In the genomic region with DNA sequence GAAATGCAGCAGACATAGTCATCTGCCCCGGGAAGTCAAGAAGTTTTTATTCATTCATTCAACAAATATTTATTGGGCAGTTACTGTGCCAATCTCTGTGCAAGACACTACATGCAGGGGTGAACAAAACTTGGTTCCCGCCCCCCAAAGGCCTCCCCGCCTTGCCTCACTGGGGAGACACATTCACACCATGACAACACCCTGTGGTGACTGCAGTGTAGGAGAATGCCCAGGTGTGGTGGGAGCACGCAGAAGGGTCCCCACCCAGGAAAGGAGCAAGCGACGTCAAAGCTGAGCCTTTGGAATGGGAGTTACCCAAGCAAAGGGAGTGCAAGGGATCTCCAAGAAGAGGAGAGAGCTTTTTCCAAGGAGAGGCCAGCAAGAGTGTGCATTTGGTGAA, we compare ENCODE assay signal across 17 cellular contexts. TPM values are rescaled to one million over a fixed set of nuclear protein-coding genes. Genes with fewer than 3 reads are reported as not detected.
A peak's percentile ranks its signal among the peaks of the same experiment; 100 is the strongest.
DNase-seq lines count a peak whose midpoint lies in the region; ATAC-seq, FAIRE-seq and TF ChIP-seq lines count a peak whose summit lies in the region.
"Had no signal": no experiment of that assay in that cellular context is flagged by ENCODE, and none has a peak within 500 bp of the region (broad histone marks: within the 10 kb centered on the region; RNA-seq: fewer than 3 reads in every experiment).

No MANE protein-coding gene starts in this region.

- no peak overlapping the region for H3K23ac ChIP-seq in H1 (ENCODE audit: insufficient read length)

- CTCF ChIA-PET in RWPE1 (lab: Yijun Ruan, JAX) (interaction anchor here (0.6 to 0.7 kb wide), 2 partner anchors 69 to 94 kb away, joined by 3 to 4 read pairs; no protein-coding TSS in a partner anchor), H1 (lab: Charles Lee; ENCODE audit: partially characterized antibody) (interaction anchor here (1.0 to 23.0 kb wide), 8 partner anchors 9 to 103 kb away, joined by 3 to 420 read pairs (median 124); a partner anchor contains a TSS)

- no peak overlapping the region for H4K8ac ChIP-seq in H1 (ENCODE audit: extremely low read depth, insufficient read depth, low read length)

- no peak overlapping the region for H3K18ac ChIP-seq in H1 (ENCODE audit: extremely low read depth, low read length)

- no peaks in the 10 kb centered on the region for H4K20me1 ChIP-seq in H1 (replicated peaks in 1 of 2; ENCODE audit: control insufficient read depth in 1 of 2, insufficient read depth in 2 of 2, low read length in 2 of 2)

- no peak for TF ChIP-seq POLR2A in H1 (IDR thresholded peaks at IDR 0.05; ENCODE audit: control extremely low read depth in 1 of 2, low read depth in 2 of 2, low read length in 2 of 2)
- TF ChIP-seq POLR2A in GM18505 (IDR thresholded peaks at IDR 0.05; ENCODE audit: borderline replicate concordance, extremely low read depth, insufficient read depth, insufficient read length): no peak

- H4K91ac ChIP-seq in H1 (replicated peaks; ENCODE audit: insufficient read length, low read length): no peak overlapping the region

- intact Hi-C loops in heart right ventricle (cut with DNase I): loop anchor here in 2 of 10 donors (5.0 kb wide), 2 partner anchors 56 to 86 kb away; a partner anchor contains a TSS

- no peak overlapping the region for H2BK15ac ChIP-seq in H1 (ENCODE audit: low read length)

- no peaks in the 10 kb centered on the region for H3K79me2 ChIP-seq in H1 (ENCODE audit: control insufficient read depth in 1 of 2, insufficient read depth in 2 of 2, low read length in 2 of 2)

- no peaks in the 10 kb centered on the region for H3K79me1 ChIP-seq in H1 (ENCODE audit: low read depth, low read length)

- POLR2A ChIA-PET in RWPE1 (lab: Yijun Ruan, JAX; ENCODE audit: low non-redundant PET) (no interaction called here), H1 (lab: Charles Lee; ENCODE audit: partially characterized antibody) (interaction anchor here (0.8 to 1.1 kb wide), 2 partner anchors 11 kb away, joined by 3 read pairs; no protein-coding TSS in a partner anchor)

- TF ChIP-seq CTCF in RWPE1 (conservative IDR thresholded peaks at IDR 0.05; ENCODE audit: low read depth): no peak
- no peak for TF ChIP-seq CTCF in H1 (IDR thresholded peaks at IDR 0.05; ENCODE audit: control extremely low read depth in 1 of 3, insufficient read depth in 1 of 3, low read depth in 1 of 3, low read length in 3 of 3)
- TF ChIP-seq CTCF in foreskin keratinocyte (conservative IDR thresholded peaks at IDR 0.05): no peak
- TF ChIP-seq CTCF in heart right ventricle (IDR thresholded peaks at IDR 0.05): no peak

- H3K23me2 ChIP-seq in H1 (ENCODE audit: low read depth, low read length): no peaks in the 10 kb centered on the region

- H4K5ac ChIP-seq in H1 (ENCODE audit: insufficient read length, low read depth, low read length): no peak overlapping the region

- H3K9me3 ChIP-seq in H1 (ENCODE audit: insufficient read depth in 2 of 2, low read depth in 1 of 2, low read length in 1 of 2) (no peaks in the 10 kb centered on the region), heart right ventricle (no peaks in the 10 kb centered on the region)
- H3K9me3 ChIP-seq: A549, Caco-2 had no signal

- ATAC-seq in foreskin keratinocyte (peak; percentile 13), heart right ventricle (no peak), GM19023 (IDR thresholded peaks at IDR 0.05; ENCODE audit: unreplicated experiment) (no peak), GM18505 (IDR thresholded peaks at IDR 0.05; ENCODE audit: unreplicated experiment) (no peak)
- ATAC-seq: A549, HCT116 had no signal

- no peak overlapping the region for H3K9ac ChIP-seq in H1 (replicated peaks in 1 of 4; ENCODE audit: extremely low read depth in 1 of 4, low read depth in 3 of 4, low read length in 3 of 4)

- H2BK12ac ChIP-seq in H1 (ENCODE audit: low read depth, low read length): 0 out of 2 replicates have a peak overlapping the region, but pooled peaks have one; percentile 17

- no peak overlapping the region for H2AK5ac ChIP-seq in H1 (ENCODE audit: low read depth, low read length)

- no peak for FAIRE-seq in H1 (lab: Jason Lieb, UNC)
- FAIRE-seq: A549, GM12892 had no signal

- H3K27me3 ChIP-seq in H1 (replicated peaks in 1 of 4; ENCODE audit: control insufficient read depth in 3 of 4, extremely low read depth in 1 of 4, insufficient read depth in 3 of 4, low read length in 3 of 4): peaks cover 0 to 22% (median 9%) of the 10 kb centered on the region in 4 experiments; a peak in 6 of 7 replicates
- H3K27me3 ChIP-seq in foreskin keratinocyte: peaks cover 3% of the 10 kb centered on the region
- peaks cover 0 to 51% (median 36%) of the 10 kb centered on the region in 7 donors for H3K27me3 ChIP-seq in heart right ventricle

- no peak overlapping the region for H3K4me2 ChIP-seq in H1 (ENCODE audit: insufficient read depth in 1 of 2, low read depth in 2 of 2, low read length in 2 of 2)
- H3K4me2 ChIP-seq: A549 had no signal

- H2BK5ac ChIP-seq in H1 (ENCODE audit: low read depth, low read length): no peak overlapping the region

- H2BK120ac ChIP-seq in H1 (replicated peaks; ENCODE audit: low read depth, low read length): no peak overlapping the region

- TF ChIP-seq RAD21 in H1 (IDR thresholded peaks at IDR 0.05 in 1 of 2, conservative IDR thresholded peaks at IDR 0.05 in 1 of 2; ENCODE audit: low read depth in 2 of 2, low read length in 2 of 2): no peak

- no peak overlapping the region for H3K4ac ChIP-seq in H1 (replicated peaks; ENCODE audit: insufficient read length, low read depth, low read length)

- H2AFZ ChIP-seq in H1 (ENCODE audit: low read length): no peak overlapping the region

- H3K4me1 ChIP-seq in H1 (replicated peaks in 1 of 4; ENCODE audit: control insufficient read depth in 3 of 4, insufficient read depth in 4 of 4, low read length in 3 of 4) (peaks cover 0 to 9% (median 6%) of the 10 kb centered on the region in 4 experiments; a peak in 5 of 7 replicates), foreskin keratinocyte (peaks cover 11% of the 10 kb centered on the region), heart right ventricle (peaks cover 5 to 32% (median 14%) of the 10 kb centered on the region in 9 donors)

- no peak overlapping the region for H2BK20ac ChIP-seq in H1 (ENCODE audit: low read length)

- H3K36me3 ChIP-seq in H1 (ENCODE audit: control insufficient read depth in 2 of 4, insufficient read depth in 4 of 4, low read length in 3 of 4) (no peaks in the 10 kb centered on the region), heart right ventricle (no peaks in the 10 kb centered on the region)

- H3K56ac ChIP-seq in H1 (replicated peaks; ENCODE audit: insufficient read length, low read depth, low read length): no peak overlapping the region

- no peak for TF ChIP-seq EP300 in H1 (IDR thresholded peaks at IDR 0.05; ENCODE audit: borderline replicate concordance in 1 of 2, low read depth in 2 of 2, low read length in 2 of 2)

- DNase-seq in RWPE1 (ENCODE audit: low spot score): no peak
- DNase-seq in H1 (ENCODE audit: low read depth in 1 of 2, low spot score in 2 of 2): no peak
- DNase-seq in foreskin keratinocyte: peak; percentile 81 to 92
- DNase-seq in heart right ventricle: no peak
- DNase-seq: CD8-positive, alpha-beta memory T cell; DND-41; GDM1 had no signal

- H3K4me3 ChIP-seq in H1 (ENCODE audit: extremely low read depth in 1 of 4, insufficient read depth in 2 of 4, low read depth in 3 of 4, low read length in 4 of 4): no peak overlapping the region
- no peak overlapping the region for H3K4me3 ChIP-seq in heart right ventricle
- H3K4me3 ChIP-seq: A549 had no signal

- 88% methylated on average over 6 of the region's 6 CpGs; no CpG with 5 or more reads in 1 of the 2 experiments for WGBS in H1 (ENCODE audit: extremely low coverage in 1 of 2, insufficient coverage in 1 of 2, insufficient read length in 1 of 2, insufficient replicate concordance in 2 of 2, low coverage in 1 of 2, low lambda C conversion rate in 2 of 2, missing lambda C conversion rate in 1 of 2), 2 experiments
- WGBS in heart right ventricle, 2 donors: 79 to 87% methylated on average over 6 of the region's 6 CpGs

- peak overlapping the region; percentile 60 for H3K27ac ChIP-seq in RWPE1
- H3K27ac ChIP-seq in H1 (ENCODE audit: low read depth, low read length): no peak overlapping the region
- no peak overlapping the region for H3K27ac ChIP-seq in foreskin keratinocyte
- H3K27ac ChIP-seq in heart right ventricle: no peak overlapping the region
- H3K27ac ChIP-seq: A549 had no signal

- H3K14ac ChIP-seq in H1 (ENCODE audit: insufficient read length): no peak overlapping the region

RNA-seq across cellular contexts. Expression of a gene that starts 1.6 kb away (rescaled TPM):
- total RNA-seq in H1 (2021; fragmentation: NEBNext Ultra II Directional; extraction: Animal tissue kit (Norgen Biotek cat#: 25700)): 0.17 TPM in 1 of 2 replicates, not detected in the other
- 0.03 and 0.06 TPM in 2 replicates for polyA plus RNA-seq in H1 (2011; rRNA removed)
- 0.08 TPM for polyA plus RNA-seq in H1 (2011; cell fraction: cytosol; rRNA removed)
- 0.24 TPM for polyA plus RNA-seq in H1 (2011; cell fraction: nucleus; rRNA removed)
- polyA plus RNA-seq in H1 (2012, experiment 1 of 2): 0.07 to 0.10 TPM (median 0.07 TPM) in 3 of 4 replicates, not detected in the other
- polyA plus RNA-seq in H1 (2012, experiment 2 of 2): not detected
- 0.02 TPM for polyA plus RNA-seq in H1 (2013, experiment 1 of 2)
- polyA plus RNA-seq in H1 (2013, experiment 2 of 2): 0.04 TPM
- polyA minus RNA-seq in H1 (2011; rRNA and poly(A)+ RNA removed): 0.05 and 0.16 TPM in 2 replicates
- polyA minus RNA-seq in H1 (2011; cell fraction: cytosol; rRNA and poly(A)+ RNA removed): not detected
- polyA minus RNA-seq in H1 (2011; cell fraction: nucleus; rRNA and poly(A)+ RNA removed): not detected
- total RNA-seq in foreskin keratinocyte: 0.03 and 0.11 TPM in 2 replicates
- polyA plus RNA-seq in foreskin keratinocyte: 0.11 and 0.16 TPM in 2 replicates
- not detected for total RNA-seq in heart right ventricle
- polyA plus RNA-seq in heart right ventricle: under 1 TPM; 0.06 to 0.15 TPM
- total RNA-seq: Caco-2; CD8-positive, alpha-beta memory T cell had no signal
- polyA plus RNA-seq: AG04450; BJ; CD14-positive monocyte; CD8-positive, alpha-beta memory T cell had no signal

RNA-seq across cellular contexts. Expression of a gene that starts 9.5 kb away (rescaled TPM):
- 1.7 and 2.5 TPM in 2 replicates for total RNA-seq in H1 (2021; fragmentation: NEBNext Ultra II Directional; extraction: Animal tissue kit (Norgen Biotek cat#: 25700))
- polyA plus RNA-seq in H1 (2011; rRNA removed) (3.2 and 5.2 TPM in 2 replicates), foreskin keratinocyte (not detected in 2 replicates), heart right ventricle (1 to 10 TPM; 1.1 to 2.6 TPM)
- 3.7 TPM for polyA plus RNA-seq in H1 (2011; cell fraction: cytosol; rRNA removed)
- 5.9 TPM for polyA plus RNA-seq in H1 (2011; cell fraction: nucleus; rRNA removed)
- polyA plus RNA-seq in H1 (2012, experiment 1 of 2): 2.4 to 4.0 TPM (median 3.0 TPM) in 4 replicates
- polyA plus RNA-seq in H1 (2012, experiment 2 of 2): 3.2 TPM
- 2.8 TPM for polyA plus RNA-seq in H1 (2013, experiment 1 of 2)
- polyA plus RNA-seq in H1 (2013, experiment 2 of 2): 2.8 TPM
- polyA minus RNA-seq in H1 (2011; rRNA and poly(A)+ RNA removed): 0.73 and 1.1 TPM in 2 replicates
- 3.1 TPM for polyA minus RNA-seq in H1 (2011; cell fraction: cytosol; rRNA and poly(A)+ RNA removed)
- 1.3 TPM for polyA minus RNA-seq in H1 (2011; cell fraction: nucleus; rRNA and poly(A)+ RNA removed)
- total RNA-seq in foreskin keratinocyte (not detected in 2 replicates), heart right ventricle (1 to 10 TPM in 1 of 10 donors, under 1 TPM in 5, not detected in 4; 0.16 to 1.0 (median 0.48) TPM)
- total RNA-seq: Caco-2; CD8-positive, alpha-beta memory T cell; H4 had no signal
- polyA plus RNA-seq: A549; AG04450; BJ; CD14-positive monocyte; CD8-positive, alpha-beta memory T cell had no signal

RNA-seq across cellular contexts. Expression of a gene that starts 20.6 kb away (rescaled TPM):
- not detected in 2 replicates for total RNA-seq in H1 (2021; fragmentation: NEBNext Ultra II Directional; extraction: Animal tissue kit (Norgen Biotek cat#: 25700))
- 0.02 TPM in 1 of 2 replicates, not detected in the other for polyA plus RNA-seq in H1 (2011; rRNA removed)
- not detected for polyA plus RNA-seq in H1 (2011; cell fraction: cytosol; rRNA removed)
- 0.06 TPM for polyA plus RNA-seq in H1 (2011; cell fraction: nucleus; rRNA removed)
- polyA plus RNA-seq in H1 (2012, experiment 1 of 2): not detected in 4 replicates
- not detected for polyA plus RNA-seq in H1 (2012, experiment 2 of 2)
- polyA plus RNA-seq in H1 (2013, experiment 1 of 2): not detected
- not detected for polyA plus RNA-seq in H1 (2013, experiment 2 of 2)
- polyA minus RNA-seq in H1 (2011; rRNA and poly(A)+ RNA removed): 0.05 and 0.06 TPM in 2 replicates
- not detected for polyA minus RNA-seq in H1 (2011; cell fraction: cytosol; rRNA and poly(A)+ RNA removed)
- polyA minus RNA-seq in H1 (2011; cell fraction: nucleus; rRNA and poly(A)+ RNA removed): 0.20 TPM
- total RNA-seq in foreskin keratinocyte: not detected in 2 replicates
- not detected in 2 replicates for polyA plus RNA-seq in foreskin keratinocyte
- not detected for total RNA-seq in heart right ventricle
- under 1 TPM in 1 of 2 donors, not detected in 1; 0.04 TPM for polyA plus RNA-seq in heart right ventricle
- total RNA-seq: Caco-2; CD8-positive, alpha-beta memory T cell; H4 had no signal
- polyA plus RNA-seq: A549; AG04450; BJ; CD14-positive monocyte; CD8-positive, alpha-beta memory T cell had no signal

RNA-seq across cellular contexts. Expression of a gene that starts 54.2 kb away (rescaled TPM):
- 63.5 and 66.3 TPM in 2 replicates for total RNA-seq in H1 (2021; fragmentation: NEBNext Ultra II Directional; extraction: Animal tissue kit (Norgen Biotek cat#: 25700))
- 17.4 and 18.0 TPM in 2 replicates for polyA plus RNA-seq in H1 (2011; rRNA removed)
- 32.0 TPM for polyA plus RNA-seq in H1 (2011; cell fraction: cytosol; rRNA removed)
- polyA plus RNA-seq in H1 (2011; cell fraction: nucleus; rRNA removed): 19.7 TPM
- polyA plus RNA-seq in H1 (2012, experiment 1 of 2): 35.6 to 54.1 TPM (median 40.0 TPM) in 4 replicates
- polyA plus RNA-seq in H1 (2012, experiment 2 of 2): 5.7 TPM
- polyA plus RNA-seq in H1 (2013, experiment 1 of 2): 23.4 TPM
- 24.2 TPM for polyA plus RNA-seq in H1 (2013, experiment 2 of 2)
- polyA minus RNA-seq in H1 (2011; rRNA and poly(A)+ RNA removed): 55.5 and 61.2 TPM in 2 replicates
- polyA minus RNA-seq in H1 (2011; cell fraction: cytosol; rRNA and poly(A)+ RNA removed): 37.5 TPM
- polyA minus RNA-seq in H1 (2011; cell fraction: nucleus; rRNA and poly(A)+ RNA removed): 26.3 TPM
- total RNA-seq in foreskin keratinocyte: 80.6 and 101 TPM in 2 replicates
- polyA plus RNA-seq in foreskin keratinocyte: 34.3 and 48.4 TPM in 2 replicates
- 10 to 100 TPM in 1 of 10 donors, 1 to 10 TPM in 9; 1.8 to 17.8 (median 4.0) TPM for total RNA-seq in heart right ventricle
- polyA plus RNA-seq in heart right ventricle: 1 to 10 TPM; 1.0 to 2.6 TPM

Comparison
In these comparisons a context has a peak if more than half of its experiments do, and no peak if none do; other contexts are left out.
1. DNase-seq: peak in foreskin keratinocyte (2 of 2); none in RWPE1 (single experiment), H1 (0 of 2) and heart right ventricle (0 of 2).